In the genomic region with DNA sequence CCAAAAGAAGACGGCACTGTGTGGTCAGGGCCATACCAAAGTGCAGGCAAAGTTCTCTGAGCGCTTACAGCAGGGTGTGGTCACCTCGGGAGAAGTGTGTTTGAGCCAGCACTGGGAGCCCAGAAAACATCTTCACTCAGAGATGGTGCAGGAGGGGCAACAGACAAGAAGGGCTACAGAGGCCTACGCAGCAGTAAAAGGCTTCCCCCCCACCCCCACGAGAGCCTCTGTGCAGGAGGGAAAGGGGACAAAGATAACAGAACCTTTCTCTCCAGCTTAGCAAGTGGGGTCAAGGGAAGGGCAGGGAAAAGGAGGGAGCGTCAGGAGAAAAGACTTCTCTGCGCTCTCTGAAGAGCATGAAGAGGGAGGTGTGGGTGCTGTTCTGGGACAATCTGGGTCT, we compare ENCODE assay signal across 11 cellular contexts. TPM values are rescaled to one million over a fixed set of nuclear protein-coding genes. Genes with fewer than 3 reads are reported as not detected.
DNase-seq lines count a peak whose midpoint lies in the region; ATAC-seq and TF ChIP-seq lines count a peak whose summit lies in the region.
"Had no signal": no experiment of that assay in that cellular context is flagged by ENCODE, and none has a peak within 500 bp of the region (broad histone marks: within the 10 kb centered on the region; RNA-seq: fewer than 3 reads in every experiment).

No MANE protein-coding gene starts in this region.

- H3K18ac ChIP-seq in mesendoderm (ENCODE audit: low read length): no peak overlapping the region

- no peak overlapping the region for H3K27ac ChIP-seq in mesendoderm (ENCODE audit: low read depth, low read length)
- peak overlapping the region; percentile 14 to 93 for H3K27ac ChIP-seq in tibial artery

- H3K56ac ChIP-seq in mesendoderm (ENCODE audit: low read length): peak overlapping the region; percentile 85

- TF ChIP-seq CTCF in brain (conservative IDR thresholded peaks at IDR 0.05) (no peak), tibial artery (IDR thresholded peaks at IDR 0.05) (no peak)

- no peak overlapping the region for H3K4ac ChIP-seq in mesendoderm (ENCODE audit: low read depth, low read length)

- H3K79me2 ChIP-seq in mesendoderm (ENCODE audit: control insufficient read depth, insufficient read depth, low read length): peaks cover 24% of the 10 kb centered on the region

- H3K27me3 ChIP-seq in mesendoderm (ENCODE audit: insufficient read depth, low read length, poor library complexity) (no peaks in the 10 kb centered on the region), tibial artery (no peaks in the 10 kb centered on the region)

- no peak overlapping the region for H2BK120ac ChIP-seq in mesendoderm (ENCODE audit: low read depth, low read length)

- no peak overlapping the region for H2BK5ac ChIP-seq in mesendoderm (ENCODE audit: low read length)

- H2BK15ac ChIP-seq in mesendoderm (replicated peaks; ENCODE audit: low read depth): no peak overlapping the region

- peaks cover 18% of the 10 kb centered on the region for H3K4me1 Mint-ChIP-seq in T-helper 1 cell treated with Interleukin-12 subunit alpha and Interleukin-12 subunit beta and Interleukin-4 antibody, amounts not matched to agents 30 μg/mL and 1 μg/mL, for 36 hours (ENCODE audit: low read depth)
- peaks cover 52% of the 10 kb centered on the region for H3K4me1 Mint-ChIP-seq in brain

- H3K9me3 ChIP-seq in tibial artery: no peaks in the 10 kb centered on the region

- H3K4me2 ChIP-seq in mesendoderm (ENCODE audit: low read length): no peak overlapping the region

- peaks cover 9% of the 10 kb centered on the region for H3K36me3 Mint-ChIP-seq in T-helper 1 cell treated with Interleukin-12 subunit alpha and Interleukin-12 subunit beta and Interleukin-4 antibody, amounts not matched to agents 30 μg/mL and 1 μg/mL, for 36 hours (ENCODE audit: low read depth)
- H3K36me3 Mint-ChIP-seq in brain: peaks cover 24% of the 10 kb centered on the region

- no peak overlapping the region for H4K8ac ChIP-seq in mesendoderm (ENCODE audit: low read depth, low read length)

- no peak overlapping the region for H2AK5ac ChIP-seq in mesendoderm (ENCODE audit: low read length)

- peak overlapping the region; percentile 72 for H3K9ac ChIP-seq in mesendoderm (ENCODE audit: low read length)

- no peak for DNase-seq in T-helper 1 cell
- no peak for DNase-seq in mesendoderm
- no peak for DNase-seq in tibial artery
- no peak for DNase-seq in cerebellar cortex (ENCODE audit: low spot score)
- no peak for DNase-seq in SK-N-DZ (ENCODE audit: low spot score)
- DNase-seq: foreskin melanocyte; NCI-H510A; stimulated activated CD4-positive, alpha-beta T cell treated with anti-CD3 and anti-CD28 coated beads, Interleukin-15, amount 100 ng/mL, for 24 hours had no signal

- H3K4me1 ChIP-seq in mesendoderm (ENCODE audit: control insufficient read depth, low read depth, low read length) (peaks cover 9% of the 10 kb centered on the region), tibial artery (peaks cover 0 to 32% (median 25%) of the 10 kb centered on the region in 4 donors)

- H3K4me3 Mint-ChIP-seq in T-helper 1 cell treated with Interleukin-12 subunit alpha and Interleukin-12 subunit beta and Interleukin-4 antibody, amounts not matched to agents 30 μg/mL and 1 μg/mL, for 36 hours: peak overlapping the region; percentile 26
- peak overlapping the region; percentile 91 to 94 (median 92) for H3K4me3 Mint-ChIP-seq in brain

- ATAC-seq in HG03159 (IDR thresholded peaks at IDR 0.05; ENCODE audit: unreplicated experiment): no peak

- intact Hi-C loops in tibial artery (cut with DNase I; ENCODE audit: low total_unique reads): loop anchor here (5.0 kb wide), 2 partner anchors 108 to 318 kb away; partner anchors contain the start of gene BRCA1

- H3K36me3 ChIP-seq in mesendoderm (ENCODE audit: control insufficient read depth, insufficient read depth, low read length) (peaks cover 5% of the 10 kb centered on the region), tibial artery (peaks cover 9 to 42% (median 39%) of the 10 kb centered on the region in 3 donors)

- no peaks in the 10 kb centered on the region for H3K9me3 Mint-ChIP-seq in T-helper 1 cell treated with Interleukin-12 subunit alpha and Interleukin-12 subunit beta and Interleukin-4 antibody, amounts not matched to agents 30 μg/mL and 1 μg/mL, for 36 hours
- H3K9me3 Mint-ChIP-seq in brain: peaks cover 0 to 5% (median 0%) of the 10 kb centered on the region in 5 experiments

- peaks cover 7% of the 10 kb centered on the region for H3K27me3 Mint-ChIP-seq in T-helper 1 cell treated with Interleukin-12 subunit alpha and Interleukin-12 subunit beta and Interleukin-4 antibody, amounts not matched to agents 30 μg/mL and 1 μg/mL, for 36 hours (ENCODE audit: low read depth)
- peaks cover 4% of the 10 kb centered on the region for H3K27me3 Mint-ChIP-seq in brain

- no peak overlapping the region for H3K27ac Mint-ChIP-seq in T-helper 1 cell treated with Interleukin-12 subunit alpha and Interleukin-12 subunit beta and Interleukin-4 antibody, amounts not matched to agents 30 μg/mL and 1 μg/mL, for 36 hours
- peak overlapping the region; percentile 61 to 94 (median 72) for H3K27ac Mint-ChIP-seq in brain

- no peak overlapping the region for H4K5ac ChIP-seq in mesendoderm (ENCODE audit: low read length)

- WGBS in mesendoderm (ENCODE audit: extremely low coverage, insufficient coverage, low lambda C conversion rate): no CpG with 5 or more reads among the region's 7 CpGs

- no peak overlapping the region for H3K4me3 ChIP-seq in mesendoderm (ENCODE audit: low read length)
- no peak overlapping the region for H3K4me3 ChIP-seq in tibial artery

- no peak overlapping the region for H3K23ac ChIP-seq in mesendoderm (ENCODE audit: low read length)

- H3K79me1 ChIP-seq in mesendoderm (ENCODE audit: low read length): peaks cover 15% of the 10 kb centered on the region

RNA-seq across cellular contexts. Expression of gene VAT1, which starts 2.8 kb away (rescaled TPM):
- 594 TPM for polyA plus RNA-seq in brain (ENCODE audit: insufficient read depth, low read depth, low replicate concordance)
- 203 TPM for polyA plus RNA-seq in mesendoderm (2013, experiment 1 of 2)
- 200 TPM for polyA plus RNA-seq in mesendoderm (2013, experiment 2 of 2)
- 96.5 and 119 TPM in 2 replicates for polyA plus RNA-seq in SK-N-DZ (2014; cell fraction: cytosol; rRNA removed)
- polyA plus RNA-seq in SK-N-DZ (2014; cell fraction: nucleus; rRNA removed): 46.0 and 48.2 TPM in 2 replicates

RNA-seq across cellular contexts. Expression of gene RND2, which starts 5.6 kb away (rescaled TPM):
- polyA plus RNA-seq in brain (ENCODE audit: insufficient read depth, low read depth, low replicate concordance): 30.3 TPM
- polyA plus RNA-seq in mesendoderm (2013, experiment 1 of 2): 16.4 TPM
- 15.7 TPM for polyA plus RNA-seq in mesendoderm (2013, experiment 2 of 2)
- 12.2 and 13.4 TPM in 2 replicates for polyA plus RNA-seq in SK-N-DZ (2014; cell fraction: cytosol; rRNA removed)
- 5.8 and 7.5 TPM in 2 replicates for polyA plus RNA-seq in SK-N-DZ (2014; cell fraction: nucleus; rRNA removed)

RNA-seq across cellular contexts. Expression of gene IFI35, which starts 12.8 kb away (rescaled TPM):
- 15.5 TPM for polyA plus RNA-seq in brain (ENCODE audit: insufficient read depth, low read depth, low replicate concordance)
- 0.63 TPM for polyA plus RNA-seq in mesendoderm (2013, experiment 1 of 2)
- polyA plus RNA-seq in mesendoderm (2013, experiment 2 of 2): 0.77 TPM
- polyA plus RNA-seq in SK-N-DZ (2014; cell fraction: cytosol; rRNA removed): not detected in 2 replicates
- polyA plus RNA-seq in SK-N-DZ (2014; cell fraction: nucleus; rRNA removed): 0.19 and 0.85 TPM in 2 replicates

RNA-seq across cellular contexts. Expression of gene RPL27, which starts 21.2 kb away (rescaled TPM):
- polyA plus RNA-seq in brain (ENCODE audit: insufficient read depth, low read depth, low replicate concordance): 3,023 TPM
- 5,596 TPM for polyA plus RNA-seq in mesendoderm (2013, experiment 1 of 2)
- 5,579 TPM for polyA plus RNA-seq in mesendoderm (2013, experiment 2 of 2)
- polyA plus RNA-seq in SK-N-DZ (2014; cell fraction: cytosol; rRNA removed): 3,079 and 3,305 TPM in 2 replicates
- polyA plus RNA-seq in SK-N-DZ (2014; cell fraction: nucleus; rRNA removed): 2,009 and 2,107 TPM in 2 replicates

RNA-seq across cellular contexts. Expression of gene RUNDC1, which starts 39.1 kb away (rescaled TPM):
- polyA plus RNA-seq in brain (ENCODE audit: insufficient read depth, low read depth, low replicate concordance): 16.7 TPM
- polyA plus RNA-seq in mesendoderm (2013, experiment 1 of 2): 6.8 TPM
- polyA plus RNA-seq in mesendoderm (2013, experiment 2 of 2): 6.6 TPM
- polyA plus RNA-seq in SK-N-DZ (2014; cell fraction: cytosol; rRNA removed): 6.4 and 6.5 TPM in 2 replicates
- 2.6 and 5.0 TPM in 2 replicates for polyA plus RNA-seq in SK-N-DZ (2014; cell fraction: nucleus; rRNA removed)
